ENCODE assay signal across 8 cellular contexts in genomic region chr20:36159833-36160232, GRCh38.
"Had no signal": no experiment of that assay in that cellular context is flagged by ENCODE, and none has a peak within 500 bp of the region (broad histone marks: within the 10 kb centered on the region; RNA-seq: fewer than 3 reads in every experiment).

No MANE protein-coding gene starts in this region.

- DNase-seq: H9, HCEC 1CT, HFFc6, KG1 had no signal

- FAIRE-seq: H1, H54, HTR-8/SVneo had no signal

- ATAC-seq: GM23338 had no signal

- H3K4me2 ChIP-seq: GM23338 had no signal

- H3K4me3 ChIP-seq: GM23338 had no signal

- H2AFZ ChIP-seq: GM23338 had no signal
